ENCODE assay signal across 8 cellular contexts in genomic region chr6:82178084-82178758, GRCh38.
DNase-seq lines count a peak whose midpoint lies in the region; ATAC-seq and TF ChIP-seq lines count a peak whose summit lies in the region.

No MANE protein-coding gene starts in this region.

- peaks cover 8% of the 10 kb centered on the region for H3K4me1 Mint-ChIP-seq in stimulated activated effector memory CD8-positive, alpha-beta T cell treated with anti-CD3 and anti-CD28 coated beads, Interleukin-12 subunit alpha, Interleukin-12 subunit beta, amount 100 ng/mL, for 72 hours
- no peaks in the 10 kb centered on the region for H3K4me1 Mint-ChIP-seq in activated CD8-positive, alpha-beta T cell treated with anti-CD3 and anti-CD28 coated beads, Interleukin-2, amount 10 ng/mL, durations not matched to agents 7 days and 5 days (ENCODE audit: low read depth)

- H3K27ac ChIP-seq in IMR-90 (ENCODE audit: insufficient read depth, low read length), result no peak overlapping the region
- no peak overlapping the region for H3K27ac ChIP-seq in adrenal gland

- TF ChIP-seq POLR2A in IMR-90 (IDR thresholded peaks at IDR 0.05; ENCODE audit: low read depth, low read length) (no peak), adrenal gland (IDR thresholded peaks at IDR 0.05) (no peak), lower leg skin (IDR thresholded peaks at IDR 0.05) (no peak)

- POLR2A ChIA-PET in IMR-90 (lab: Charles Lee; ENCODE audit: unreplicated experiment), result no interaction called here
- POLR2A ChIA-PET in activated CD8-positive, alpha-beta T cell treated with anti-CD3 and anti-CD28 coated beads, Interleukin-2, amount 10 ng/mL, durations not matched to agents 7 days and 5 days (lab: Charles Lee), result no interaction called here

- WGBS in IMR-90 (ENCODE audit: extremely low coverage in 2 of 2, insufficient read length in 1 of 2), 2 experiments, result no CpG with 5 or more reads among the region's 2 CpGs
- WGBS in adrenal gland, 4 donors, result 56 to 70% (median 62%) methylated on average over 2 of the region's 2 CpGs
- WGBS in lower leg skin, 2 donors, result 50 to 62% methylated on average over 2 of the region's 2 CpGs

- intact Hi-C loops in IMR-90 (cut with micrococcal nuclease), result loop anchor here (2.0 to 10.0 kb wide), 3 partner anchors 283 to 936 kb away; partner anchors contain the start of gene TENT5A
- intact Hi-C loops in adrenal gland (cut with DNase I), result no loop called here
- intact Hi-C loops in lower leg skin (cut with DNase I; ENCODE audit: low total_unique reads), result no loop called here

- H4K8ac ChIP-seq in IMR-90 (ENCODE audit: low read depth in 2 of 2, low read length in 2 of 2), result no peak overlapping the region

- H3K79me1 ChIP-seq in IMR-90 (ENCODE audit: low read depth in 1 of 2, low read length in 2 of 2), result peaks cover 0 to 5% of the 10 kb centered on the region in 2 experiments; a peak in 3 of 4 replicates

- peak; percentile 81 for TF ChIP-seq RAD21 in IMR-90 (IDR thresholded peaks at IDR 0.05; ENCODE audit: low read length)

- ATAC-seq in IMR-90 (ENCODE audit: low read depth), result peak; percentile 72
- no peak for ATAC-seq in GM19395 (IDR thresholded peaks at IDR 0.05; ENCODE audit: unreplicated experiment)
- ATAC-seq in stimulated activated effector memory CD8-positive, alpha-beta T cell treated with anti-CD3 and anti-CD28 coated beads, Interleukin-12 subunit alpha, Interleukin-12 subunit beta, amount 100 ng/mL, for 72 hours, result no peak
- ATAC-seq in activated CD8-positive, alpha-beta T cell treated with anti-CD3 and anti-CD28 coated beads, Interleukin-2, amount 10 ng/mL, durations not matched to agents 7 days and 5 days, result no peak

- no peak overlapping the region for H3K4me3 Mint-ChIP-seq in stimulated activated effector memory CD8-positive, alpha-beta T cell treated with anti-CD3 and anti-CD28 coated beads, Interleukin-12 subunit alpha, Interleukin-12 subunit beta, amount 100 ng/mL, for 72 hours
- H3K4me3 Mint-ChIP-seq in activated CD8-positive, alpha-beta T cell treated with anti-CD3 and anti-CD28 coated beads, Interleukin-2, amount 10 ng/mL, durations not matched to agents 7 days and 5 days, result no peak overlapping the region

- H3K9me3 ChIP-seq in IMR-90 (ENCODE audit: control insufficient read depth, insufficient read depth, low read length), result no peaks in the 10 kb centered on the region
- no peaks in the 10 kb centered on the region for H3K9me3 ChIP-seq in adrenal gland (replicated peaks in 1 of 3)

- no TSS peak for BruUV-seq in IMR-90 (replicated peaks; lab: Mats Ljungman, UMichigan)

- peaks cover 97% of the 10 kb centered on the region for H3K36me3 Mint-ChIP-seq in stimulated activated effector memory CD8-positive, alpha-beta T cell treated with anti-CD3 and anti-CD28 coated beads, Interleukin-12 subunit alpha, Interleukin-12 subunit beta, amount 100 ng/mL, for 72 hours
- peaks cover 34% of the 10 kb centered on the region for H3K36me3 Mint-ChIP-seq in activated CD8-positive, alpha-beta T cell treated with anti-CD3 and anti-CD28 coated beads, Interleukin-2, amount 10 ng/mL, durations not matched to agents 7 days and 5 days (ENCODE audit: low read depth)

- H3K36me3 ChIP-seq in IMR-90 (ENCODE audit: control insufficient read depth, insufficient read depth, low read length) (peaks cover 10% of the 10 kb centered on the region), adrenal gland (replicated peaks in 1 of 2) (peaks cover 0 to 25% of the 10 kb centered on the region in 2 donors)

- no peaks in the 10 kb centered on the region for H3K9me3 Mint-ChIP-seq in stimulated activated effector memory CD8-positive, alpha-beta T cell treated with anti-CD3 and anti-CD28 coated beads, Interleukin-12 subunit alpha, Interleukin-12 subunit beta, amount 100 ng/mL, for 72 hours
- H3K9me3 Mint-ChIP-seq in activated CD8-positive, alpha-beta T cell treated with anti-CD3 and anti-CD28 coated beads, Interleukin-2, amount 10 ng/mL, durations not matched to agents 7 days and 5 days (ENCODE audit: insufficient read depth), result no peaks in the 10 kb centered on the region

- no peak overlapping the region for H2BK20ac ChIP-seq in IMR-90 (ENCODE audit: low read depth, low read length)

- in situ Hi-C loops in IMR-90 (cut with MboI; ENCODE audit: low sequenced_read_pairs), result no loop called here

- no peaks in the 10 kb centered on the region for H3K27me3 ChIP-seq in IMR-90 (ENCODE audit: control insufficient read depth, insufficient read depth, low read length)
- no peaks in the 10 kb centered on the region for H3K27me3 ChIP-seq in adrenal gland

- H4K20me1 ChIP-seq in IMR-90 (ENCODE audit: insufficient read depth, low read length), result no peaks in the 10 kb centered on the region

- H3K14ac ChIP-seq in IMR-90 (replicated peaks; ENCODE audit: low read depth, low read length), result no peak overlapping the region

- dilution Hi-C loops in IMR-90 (cut with HindIII; ENCODE audit: low sequenced_read_pairs, unreplicated experiment), result no loop called here

- H3K4me1 ChIP-seq in IMR-90 (ENCODE audit: control insufficient read depth, insufficient read depth, low read length), result no peaks in the 10 kb centered on the region
- peaks cover 0 to 4% of the 10 kb centered on the region in 2 donors for H3K4me1 ChIP-seq in adrenal gland (replicated peaks in 1 of 2)

- H2AFZ ChIP-seq in IMR-90 (replicated peaks; ENCODE audit: low read length, poor library complexity), result no peak overlapping the region

- H3K4me2 ChIP-seq in IMR-90 (ENCODE audit: low read depth, low read length), result no peak overlapping the region

- DNase-seq in AG09309 (ENCODE audit: low read depth) (peak; percentile 28), IMR-90 (peak; percentile 55), adrenal gland (no peak), inferior parietal cortex (ENCODE audit: extremely low spot score) (peak; percentile 22), lower leg skin (ENCODE audit: low spot score in 2 of 2) (no peak)
- DNase-seq in stimulated activated effector memory CD8-positive, alpha-beta T cell treated with anti-CD3 and anti-CD28 coated beads, Interleukin-12 subunit alpha, Interleukin-12 subunit beta, amount 100 ng/mL, for 72 hours (ENCODE audit: low spot score in 2 of 2), result no peak
- no peak for DNase-seq in activated CD8-positive, alpha-beta T cell treated with anti-CD3 and anti-CD28 coated beads, Interleukin-2, amount 10 ng/mL, durations not matched to agents 7 days and 5 days

- no peak overlapping the region for H2BK5ac ChIP-seq in IMR-90 (ENCODE audit: low read depth, low read length, poor library complexity, severe bottlenecking)

- no peak overlapping the region for H4K5ac ChIP-seq in IMR-90 (ENCODE audit: low read depth, low read length)

- no peak overlapping the region for H2AK9ac ChIP-seq in IMR-90 (replicated peaks; ENCODE audit: low read depth, low read length, poor library complexity)

- no peak overlapping the region for H2BK120ac ChIP-seq in IMR-90 (ENCODE audit: low read depth, low read length)

- no peaks in the 10 kb centered on the region for H3K9me1 ChIP-seq in IMR-90 (ENCODE audit: insufficient read depth, low read length)

- no peak overlapping the region for H3K18ac ChIP-seq in IMR-90 (ENCODE audit: low read depth, low read length)

- no peak overlapping the region for H3K27ac Mint-ChIP-seq in stimulated activated effector memory CD8-positive, alpha-beta T cell treated with anti-CD3 and anti-CD28 coated beads, Interleukin-12 subunit alpha, Interleukin-12 subunit beta, amount 100 ng/mL, for 72 hours
- no peak overlapping the region for H3K27ac Mint-ChIP-seq in activated CD8-positive, alpha-beta T cell treated with anti-CD3 and anti-CD28 coated beads, Interleukin-2, amount 10 ng/mL, durations not matched to agents 7 days and 5 days

- H3K27me3 Mint-ChIP-seq in activated CD8-positive, alpha-beta T cell treated with anti-CD3 and anti-CD28 coated beads, Interleukin-2, amount 10 ng/mL, durations not matched to agents 7 days and 5 days (ENCODE audit: low read depth), result no peaks in the 10 kb centered on the region

- H2BK15ac ChIP-seq in IMR-90 (ENCODE audit: low read depth, low read length), result no peak overlapping the region

- H3K56ac ChIP-seq in IMR-90 (ENCODE audit: extremely low read depth, insufficient read depth, low read length), result no peak overlapping the region

- CTCF ChIA-PET in IMR-90 (lab: Yijun Ruan, JAX), result no interaction called here
- CTCF ChIA-PET in activated CD8-positive, alpha-beta T cell treated with anti-CD3 and anti-CD28 coated beads, Interleukin-2, amount 10 ng/mL, durations not matched to agents 7 days and 5 days (lab: Charles Lee), result no interaction called here

- H3K9ac ChIP-seq in IMR-90 (ENCODE audit: low read depth, low read length), result no peak overlapping the region

- no peak overlapping the region for H3K4ac ChIP-seq in IMR-90 (ENCODE audit: low read depth, low read length)

- H2AK5ac ChIP-seq in IMR-90 (ENCODE audit: low read depth, low read length), result no peak overlapping the region

- TF ChIP-seq CTCF in AG09309 (IDR thresholded peaks at IDR 0.05; ENCODE audit: control insufficient read depth, insufficient read depth, low read depth, low read length, missing control alignments) (peak; percentile 55), IMR-90 (conservative IDR thresholded peaks at IDR 0.05; ENCODE audit: low read depth, low read length) (peak; percentile 64), adrenal gland (IDR thresholded peaks at IDR 0.05) (peak in 5 of 6 experiments; percentile 17 to 61 (median 39)), lower leg skin (IDR thresholded peaks at IDR 0.05) (no peak)

- H4K91ac ChIP-seq in IMR-90 (ENCODE audit: insufficient read depth, low read depth, low read length), result no peak overlapping the region

- H3K4me3 ChIP-seq in AG09309 (ENCODE audit: control insufficient read depth, low read depth, low read length), result no peak overlapping the region
- no peak overlapping the region for H3K4me3 ChIP-seq in IMR-90 (ENCODE audit: insufficient read depth, low read depth, low read length)
- no peak overlapping the region for H3K4me3 ChIP-seq in adrenal gland
- H3K4me3 ChIP-seq in lower leg skin (ENCODE audit: low read depth, poor library complexity, severe bottlenecking), result no peak overlapping the region

- H3K23ac ChIP-seq in IMR-90 (ENCODE audit: low read depth, low read length), result no peak overlapping the region

TF ChIP-seq in IMR-90, 13 proteins besides CTCF, POLR2A, EP300 and RAD21:
- TF ChIP-seq MAZ (IDR thresholded peaks at IDR 0.05; ENCODE audit: borderline replicate concordance, low read depth, low read length) (no peak), SMC3 (IDR thresholded peaks at IDR 0.05; ENCODE audit: low read depth, low read length) (peak; percentile 66), MXI1 (IDR thresholded peaks at IDR 0.05; ENCODE audit: borderline replicate concordance, low read depth, low read length) (no peak)

Comparison
In these comparisons a context has a peak if more than half of its experiments do, and no peak if none do; other contexts are left out.
1. DNase-seq: peak in AG09309 (single experiment), IMR-90 (single experiment) and inferior parietal cortex (single experiment); none in adrenal gland (0 of 7), lower leg skin (0 of 2), stimulated activated effector memory CD8-positive, alpha-beta T cell treated with anti-CD3 and anti-CD28 coated beads, Interleukin-12 subunit alpha, Interleukin-12 subunit beta, amount 100 ng/mL, for 72 hours (0 of 2) and activated CD8-positive, alpha-beta T cell treated with anti-CD3 and anti-CD28 coated beads, Interleukin-2, amount 10 ng/mL, durations not matched to agents 7 days and 5 days (single experiment).
2. CTCF ChIP-seq: peak in AG09309 (single experiment), IMR-90 (single experiment) and adrenal gland (5 of 6); none in lower leg skin (0 of 3).